Comparison of ENCODE assay signal across 25 cellular contexts in the genomic region with DNA sequence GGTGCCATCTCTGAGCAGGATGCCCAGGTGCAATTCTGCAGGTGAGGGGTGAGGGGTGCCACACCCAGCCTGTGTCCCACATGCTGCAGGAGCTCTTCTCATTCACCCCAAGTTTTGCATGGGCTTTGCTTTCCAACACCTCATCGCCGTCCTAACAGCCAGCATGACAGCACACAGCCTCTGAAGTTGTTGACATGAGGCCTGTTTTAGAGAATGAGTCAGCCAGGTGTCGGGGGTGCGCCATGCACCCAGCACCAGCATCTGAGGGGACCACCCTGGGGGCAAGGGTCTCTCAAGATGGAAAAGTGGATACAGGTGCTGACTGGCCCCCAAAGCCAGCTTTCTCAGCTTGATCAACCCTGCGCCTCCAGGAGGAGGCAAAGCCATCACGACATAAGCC.
"Had no signal": no experiment of that assay in that cellular context is flagged by ENCODE, and none has a peak within 500 bp of the region (broad histone marks: within the 10 kb centered on the region; RNA-seq: fewer than 3 reads in every experiment).

No MANE protein-coding gene starts in this region.

- H3K4me3 ChIP-seq: colonic mucosa, esophagus squamous epithelium, gastrocnemius medialis, hepatocyte, left lung, lower lobe of right lung, mucosa of descending colon had no signal

- FAIRE-seq: endometrium had no signal

- H3K9me3 ChIP-seq: colonic mucosa, esophagus squamous epithelium, gastrocnemius medialis, left lung, lower lobe of right lung, mucosa of descending colon had no signal

- H3K27ac ChIP-seq: colonic mucosa, epithelial cell of prostate, esophagus squamous epithelium, gastrocnemius medialis, hepatocyte, left lung, lower lobe of right lung had no signal

- DNase-seq: colonic mucosa; cortex of kidney; effector CD8-positive, alpha-beta T cell; effector memory CD8-positive, alpha-beta T cell; endodermal cell; erythroblast; esophagus squamous epithelium; foreskin fibroblast; foreskin melanocyte; gastrocnemius medialis; glutamatergic neuron; head of caudate nucleus; hypothalamus; immature natural killer cell; islet precursor cell; left cardiac atrium; left lung; left ventricle myocardium superior; lower lobe of right lung; mesenchymal stem cell; mucosa of descending colon had no signal

- H3K27me3 ChIP-seq: colonic mucosa, esophagus squamous epithelium, gastrocnemius medialis, hepatocyte, left lung had no signal

- ATAC-seq: effector memory CD8-positive, alpha-beta T cell; esophagus mucosa; gastrocnemius medialis; left cardiac atrium; left lung; left ventricle myocardium superior; lower lobe of right lung; mucosa of descending colon had no signal

- H3K36me3 ChIP-seq: colonic mucosa, esophagus squamous epithelium, gastrocnemius medialis, left lung, lower lobe of right lung had no signal

- H3K4me1 ChIP-seq: colonic mucosa, esophagus squamous epithelium, gastrocnemius medialis, left lung, lower lobe of right lung had no signal
